In the genomic region with DNA sequence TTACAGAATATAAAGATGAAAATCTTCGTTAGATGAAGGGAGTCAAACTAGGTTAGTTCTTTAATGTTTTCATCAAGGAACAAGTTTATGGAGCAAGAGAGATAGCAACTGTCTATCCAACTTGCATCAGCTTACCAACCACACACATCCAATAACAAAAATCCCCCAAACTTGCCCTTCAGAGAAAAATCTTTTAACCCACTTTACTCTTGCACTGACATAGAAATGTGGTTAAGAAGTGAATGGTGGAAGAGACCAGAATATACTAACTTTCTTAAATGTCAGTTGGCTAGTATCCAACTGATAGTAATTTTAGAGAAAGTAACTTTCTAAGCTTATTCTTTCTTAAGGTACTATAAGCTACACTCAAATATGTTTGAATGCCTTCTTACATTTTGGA, we compare ENCODE assay signal across 1 cellular context.
TF ChIP-seq lines count a peak whose summit lies in the region.

No MANE protein-coding gene starts in this region.

TF ChIP-seq in HEK293, 187 proteins besides CTCF, POLR2A, EP300 and RAD21:
- TF ChIP-seq, protein P1, sequence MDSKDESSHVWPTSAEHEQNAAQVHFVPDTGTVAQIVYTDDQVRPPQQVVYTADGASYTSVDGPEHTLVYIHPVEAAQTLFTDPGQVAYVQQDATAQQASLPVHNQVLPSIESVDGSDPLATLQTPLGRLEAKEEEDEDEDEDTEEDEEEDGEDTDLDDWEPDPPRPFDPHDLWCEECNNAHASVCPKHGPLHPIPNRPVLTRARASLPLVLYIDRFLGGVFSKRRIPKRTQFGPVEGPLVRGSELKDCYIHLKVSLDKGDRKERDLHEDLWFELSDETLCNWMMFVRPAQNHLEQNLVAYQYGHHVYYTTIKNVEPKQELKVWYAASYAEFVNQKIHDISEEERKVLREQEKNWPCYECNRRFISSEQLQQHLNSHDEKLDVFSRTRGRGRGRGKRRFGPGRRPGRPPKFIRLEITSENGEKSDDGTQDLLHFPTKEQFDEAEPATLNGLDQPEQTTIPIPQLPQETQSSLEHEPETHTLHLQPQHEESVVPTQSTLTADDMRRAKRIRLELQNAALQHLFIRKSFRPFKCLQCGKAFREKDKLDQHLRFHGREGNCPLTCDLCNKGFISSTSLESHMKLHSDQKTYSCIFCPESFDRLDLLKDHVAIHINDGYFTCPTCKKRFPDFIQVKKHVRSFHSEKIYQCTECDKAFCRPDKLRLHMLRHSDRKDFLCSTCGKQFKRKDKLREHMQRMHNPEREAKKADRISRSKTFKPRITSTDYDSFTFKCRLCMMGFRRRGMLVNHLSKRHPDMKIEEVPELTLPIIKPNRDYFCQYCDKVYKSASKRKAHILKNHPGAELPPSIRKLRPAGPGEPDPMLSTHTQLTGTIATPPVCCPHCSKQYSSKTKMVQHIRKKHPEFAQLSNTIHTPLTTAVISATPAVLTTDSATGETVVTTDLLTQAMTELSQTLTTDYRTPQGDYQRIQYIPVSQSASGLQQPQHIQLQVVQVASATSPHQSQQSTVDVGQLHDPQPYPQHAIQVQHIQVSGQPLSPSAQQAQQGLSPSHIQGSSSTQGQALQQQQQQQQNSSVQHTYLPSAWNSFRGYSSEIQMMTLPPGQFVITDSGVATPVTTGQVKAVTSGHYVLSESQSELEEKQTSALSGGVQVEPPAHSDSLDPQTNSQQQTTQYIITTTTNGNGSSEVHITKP (tag by site-specific recombination; IDR thresholded peaks at IDR 0.05) = peak; percentile 35
- TF ChIP-seq, protein P2, sequence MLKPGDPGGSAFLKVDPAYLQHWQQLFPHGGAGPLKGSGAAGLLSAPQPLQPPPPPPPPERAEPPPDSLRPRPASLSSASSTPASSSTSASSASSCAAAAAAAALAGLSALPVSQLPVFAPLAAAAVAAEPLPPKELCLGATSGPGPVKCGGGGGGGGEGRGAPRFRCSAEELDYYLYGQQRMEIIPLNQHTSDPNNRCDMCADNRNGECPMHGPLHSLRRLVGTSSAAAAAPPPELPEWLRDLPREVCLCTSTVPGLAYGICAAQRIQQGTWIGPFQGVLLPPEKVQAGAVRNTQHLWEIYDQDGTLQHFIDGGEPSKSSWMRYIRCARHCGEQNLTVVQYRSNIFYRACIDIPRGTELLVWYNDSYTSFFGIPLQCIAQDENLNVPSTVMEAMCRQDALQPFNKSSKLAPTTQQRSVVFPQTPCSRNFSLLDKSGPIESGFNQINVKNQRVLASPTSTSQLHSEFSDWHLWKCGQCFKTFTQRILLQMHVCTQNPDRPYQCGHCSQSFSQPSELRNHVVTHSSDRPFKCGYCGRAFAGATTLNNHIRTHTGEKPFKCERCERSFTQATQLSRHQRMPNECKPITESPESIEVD (tag by site-specific recombination; IDR thresholded peaks at IDR 0.05) = peak; percentile 80
- no peak for TF ChIP-seq RBAK (tag by site-specific recombination; IDR thresholded peaks at IDR 0.05)
- peak; percentile 55; the same call in 1 of the 2 replicates for TF ChIP-seq MZF1 (tag by site-specific recombination; IDR thresholded peaks at IDR 0.05; ENCODE audit: borderline replicate concordance)
